ENCODE assay signal across 19 cellular contexts in the genomic region with DNA sequence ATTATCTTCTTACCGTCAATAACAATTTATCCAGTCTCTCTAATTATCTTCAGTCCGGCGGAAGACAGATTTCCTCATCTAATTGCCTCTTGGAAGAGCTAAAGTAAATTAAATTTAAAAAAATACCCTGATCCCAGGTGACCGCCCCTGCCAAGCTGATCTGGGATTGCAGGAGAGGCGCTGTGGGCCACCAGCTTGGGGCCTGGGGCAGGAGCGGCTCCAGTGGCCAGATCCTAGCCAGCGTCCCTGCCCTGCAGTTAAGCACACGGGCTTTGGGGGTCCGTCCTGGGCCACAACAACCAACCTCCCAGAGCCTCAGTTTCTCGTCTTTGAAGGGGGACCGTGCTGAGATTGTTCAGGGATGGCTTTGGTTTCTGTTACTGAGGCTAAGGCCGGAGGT.
"Had no signal": no experiment of that assay in that cellular context is flagged by ENCODE, and none has a peak within 500 bp of the region (broad histone marks: within the 10 kb centered on the region; RNA-seq: fewer than 3 reads in every experiment).

No MANE protein-coding gene starts in this region.

- H3K9me3 Mint-ChIP-seq: activated T-cell treated with anti-CD3 and anti-CD28 coated beads, Interleukin-2, amount 50 U/mL, for 4 hours; stimulated activated effector memory CD8-positive, alpha-beta T cell treated with anti-CD3 and anti-CD28 coated beads, Interleukin-12 subunit alpha, Interleukin-12 subunit beta, amount 100 ng/mL, for 72 hours; T-cell; type B pancreatic cell had no signal

- H3K4me3 ChIP-seq: adrenal gland, psoas muscle, smooth muscle cell, stomach had no signal

- H3K27ac Mint-ChIP-seq: activated CD4-positive, alpha-beta T cell treated with anti-CD3 and anti-CD28 coated beads, Interleukin-2, amount 10 ng/mL, durations not matched to agents 24 days and 14 days; activated naive CD4-positive, alpha-beta T cell treated with anti-CD3 and anti-CD28 coated beads, Interleukin-2, amount 50 U/mL, for 72 hours; effector memory CD8-positive, alpha-beta T cell; stimulated activated effector memory CD8-positive, alpha-beta T cell treated with anti-CD3 and anti-CD28 coated beads, Interleukin-12 subunit alpha, Interleukin-12 subunit beta, amount 100 ng/mL, for 72 hours; T-cell had no signal

- H3K27me3 Mint-ChIP-seq: type B pancreatic cell had no signal

- H3K4me1 Mint-ChIP-seq: neural crest cell had no signal

- H3K27me3 ChIP-seq: adrenal gland had no signal

- H3K4me1 ChIP-seq: adrenal gland, psoas muscle had no signal

- H3K4me3 Mint-ChIP-seq: activated CD4-positive, alpha-beta T cell treated with anti-CD3 and anti-CD28 coated beads, Interleukin-2, amount 10 ng/mL, durations not matched to agents 24 days and 14 days; activated T-cell treated with anti-CD3 and anti-CD28 coated beads, Interleukin-2, amount 50 U/mL, for 4 hours; effector memory CD8-positive, alpha-beta T cell; neural crest cell; stimulated activated effector memory CD8-positive, alpha-beta T cell treated with anti-CD3 and anti-CD28 coated beads, Interleukin-12 subunit alpha, Interleukin-12 subunit beta, amount 100 ng/mL, for 72 hours; T-cell; type B pancreatic cell had no signal

- H3K36me3 Mint-ChIP-seq: stimulated activated effector memory CD8-positive, alpha-beta T cell treated with anti-CD3 and anti-CD28 coated beads, Interleukin-12 subunit alpha, Interleukin-12 subunit beta, amount 100 ng/mL, for 72 hours; T-cell; type B pancreatic cell had no signal

- H3K9me3 ChIP-seq: adrenal gland, psoas muscle, stomach had no signal

- ATAC-seq: activated naive CD4-positive, alpha-beta T cell treated with anti-CD3 and anti-CD28 coated beads, Interleukin-2, amount 50 U/mL, for 72 hours; activated T-cell treated with anti-CD3 and anti-CD28 coated beads, Interleukin-2, amount 50 U/mL, for 4 hours; effector memory CD8-positive, alpha-beta T cell; sciatic nerve; stimulated activated effector memory CD8-positive, alpha-beta T cell treated with anti-CD3 and anti-CD28 coated beads, Interleukin-12 subunit alpha, Interleukin-12 subunit beta, amount 100 ng/mL, for 72 hours; T-cell had no signal

- H3K36me3 ChIP-seq: adrenal gland, stomach had no signal

- H3K27ac ChIP-seq: adrenal gland, epithelial cell of prostate, psoas muscle, stomach had no signal

- DNase-seq: activated CD4-positive, alpha-beta T cell treated with anti-CD3 and anti-CD28 coated beads, Interleukin-2, amount 10 ng/mL, durations not matched to agents 24 days and 14 days; activated CD8-positive, alpha-beta memory T cell treated with anti-CD3 and anti-CD28 coated beads, Interleukin-2, amount 50 U/mL, for 4 hours; activated effector memory CD4-positive, alpha-beta T cell treated with anti-CD3 and anti-CD28 coated beads, Interleukin-2, amount 50 U/mL, for 16 hours; activated T-cell treated with anti-CD3 and anti-CD28 coated beads, Interleukin-2, amount 50 U/mL, for 4 hours; effector memory CD8-positive, alpha-beta T cell; hippocampal formation; psoas muscle; stimulated activated CD4-positive, alpha-beta T cell treated with anti-CD3 and anti-CD28 coated beads, Interleukin-4, amount 100 ng/mL, for 24 hours; stomach; T-cell; T-helper 9 cell had no signal

- H3K4me2 ChIP-seq: smooth muscle cell had no signal
